Comparison of ENCODE assay signal across 22 cellular contexts in genomic region chr1:226619031-226619430, GRCh38.
"Had no signal": no experiment of that assay in that cellular context is flagged by ENCODE, and none has a peak within 500 bp of the region (broad histone marks: within the 10 kb centered on the region; RNA-seq: fewer than 3 reads in every experiment).

No MANE protein-coding gene starts in this region.

- H3K4me3 Mint-ChIP-seq: activated CD4-positive, alpha-beta memory T cell treated with anti-CD3 and anti-CD28 coated beads, Interleukin-2, amount 10 ng/mL, durations not matched to agents 7 days and 5 days; activated naive CD8-positive, alpha-beta T cell treated with anti-CD3 and anti-CD28 coated beads, Interleukin-2, amount 50 U/mL, for 24 hours; brain had no signal

- ATAC-seq: activated naive CD4-positive, alpha-beta T cell treated with anti-CD3 and anti-CD28 coated beads, Interleukin-2, amount 50 U/mL, for 72 hours; activated naive CD8-positive, alpha-beta T cell treated with anti-CD3 and anti-CD28 coated beads, Interleukin-2, amount 50 U/mL, for 24 hours had no signal

- DNase-seq: activated CD4-positive, alpha-beta memory T cell treated with anti-CD3 and anti-CD28 coated beads, Interleukin-2, amount 10 ng/mL, durations not matched to agents 7 days and 5 days; activated CD4-positive, alpha-beta T cell treated with anti-CD3 and anti-CD28 coated beads, Interleukin-2, amount 50 U/mL, for 1 hour; activated CD4-positive, CD25-positive, alpha-beta regulatory T cell; activated naive CD4-positive, alpha-beta T cell treated with Interleukin-2 at 50 U/mL for 16 hours; activated naive CD8-positive, alpha-beta T cell treated with anti-CD3 and anti-CD28 coated beads, Interleukin-2, amount 50 U/mL, for 24 hours; activated T-cell treated with anti-CD3 and anti-CD28 coated beads for 4 hours; amniotic stem cell; IMR-90; KBM-7; NCI-H1048; NCI-H146; NCI-H187 treated with DMSO at 0.1 percent for 48 hours; NCI-H2081 treated with DMSO at 0.1 percent for 48 hours; NCI-H446; NCI-H524; PC-9; SIG-M5; T-helper 2 cell; T1000 had no signal

- H3K27me3 Mint-ChIP-seq: activated naive CD8-positive, alpha-beta T cell treated with anti-CD3 and anti-CD28 coated beads, Interleukin-2, amount 50 U/mL, for 24 hours had no signal

- H3K4me2 ChIP-seq: PC-9 had no signal

- H3K27ac Mint-ChIP-seq: activated CD4-positive, alpha-beta memory T cell treated with anti-CD3 and anti-CD28 coated beads, Interleukin-2, amount 10 ng/mL, durations not matched to agents 7 days and 5 days; activated naive CD4-positive, alpha-beta T cell treated with anti-CD3 and anti-CD28 coated beads, Interleukin-2, amount 50 U/mL, for 72 hours; activated naive CD8-positive, alpha-beta T cell treated with anti-CD3 and anti-CD28 coated beads, Interleukin-2, amount 50 U/mL, for 24 hours; brain had no signal

- H3K27ac ChIP-seq: PC-9, VCaP had no signal

- H3K4me1 Mint-ChIP-seq: activated CD4-positive, alpha-beta memory T cell treated with anti-CD3 and anti-CD28 coated beads, Interleukin-2, amount 10 ng/mL, durations not matched to agents 7 days and 5 days; activated naive CD8-positive, alpha-beta T cell treated with anti-CD3 and anti-CD28 coated beads, Interleukin-2, amount 50 U/mL, for 24 hours; brain had no signal

- H2AFZ ChIP-seq: PC-9 had no signal

- H3K36me3 Mint-ChIP-seq: activated naive CD4-positive, alpha-beta T cell treated with anti-CD3 and anti-CD28 coated beads, Interleukin-2, amount 50 U/mL, for 72 hours; brain had no signal

- H3K9me3 Mint-ChIP-seq: activated CD4-positive, alpha-beta memory T cell treated with anti-CD3 and anti-CD28 coated beads, Interleukin-2, amount 10 ng/mL, durations not matched to agents 7 days and 5 days; activated naive CD4-positive, alpha-beta T cell treated with anti-CD3 and anti-CD28 coated beads, Interleukin-2, amount 50 U/mL, for 72 hours; activated naive CD8-positive, alpha-beta T cell treated with anti-CD3 and anti-CD28 coated beads, Interleukin-2, amount 50 U/mL, for 24 hours had no signal

- H3K4me3 ChIP-seq: PC-9 had no signal
